In genomic region chr1:67479146-67479891, GRCh38 we compare ENCODE assay signal across 9 cellular contexts. TPM values are rescaled to one million over a fixed set of nuclear protein-coding genes. Genes with fewer than 3 reads are reported as not detected.
DNase-seq lines count a peak whose midpoint lies in the region; ATAC-seq and TF ChIP-seq lines count a peak whose summit lies in the region.
"Had no signal": no experiment of that assay in that cellular context is flagged by ENCODE, and none has a peak within 500 bp of the region (broad histone marks: within the 10 kb centered on the region; RNA-seq: fewer than 3 reads in every experiment).

No MANE protein-coding gene starts in this region.

- H3K4me1 Mint-ChIP-seq in WTC11 (peaks cover 12% of the 10 kb centered on the region), endothelial cell (ENCODE audit: unreplicated experiment) (no peaks in the 10 kb centered on the region)

- H3K4me3 ChIP-seq in kidney epithelial cell (ENCODE audit: low read depth, low read length) (no peak overlapping the region), upper lobe of right lung (no peak overlapping the region), coronary artery (no peak overlapping the region)

- DNase-seq in activated naive CD4-positive, alpha-beta T cell treated with anti-CD3 and anti-CD28 coated beads, Interleukin-2, amount 50 U/mL, for 72 hours (ENCODE audit: low spot score in 2 of 2): peak in 1 of 2 donors; percentile 21
- DNase-seq in activated naive CD4-positive, alpha-beta T cell treated with Interleukin-2 at 50 U/mL for 16 hours: no peak
- DNase-seq in WTC11 (ENCODE audit: low spot score): no peak
- peak; percentile 14 for DNase-seq in kidney epithelial cell (ENCODE audit: low read depth)
- no peak for DNase-seq in upper lobe of right lung
- DNase-seq in endothelial cell (ENCODE audit: low spot score): no peak
- DNase-seq in NCI-H82 treated with DMSO at 0.1 percent for 48 hours (lab: John Stamatoyannopoulos, UW; ENCODE audit: unreplicated experiment): no peak
- no peak for DNase-seq in coronary artery (ENCODE audit: low spot score)
- DNase-seq: NCI-H748 treated with DMSO at 0.1 percent for 48 hours had no signal

- intact Hi-C loops in upper lobe of right lung (cut with DNase I): no loop called here

- H3K9me3 ChIP-seq in upper lobe of right lung: no peaks in the 10 kb centered on the region

- H3K4me1 ChIP-seq in upper lobe of right lung: no peaks in the 10 kb centered on the region

- POLR2A ChIA-PET in WTC11 (lab: Charles Lee): interaction anchor here (0.6 kb wide), 1 partner anchor 322 kb away, joined by 5 read pairs; no protein-coding TSS in a partner anchor

- H3K4me3 Mint-ChIP-seq in WTC11 (no peak overlapping the region), endothelial cell (ENCODE audit: unreplicated experiment) (no peak overlapping the region)

- CTCF ChIA-PET in WTC11 (lab: Charles Lee): interaction anchor here (0.5 to 1.5 kb wide), 7 partner anchors 8 to 268 kb away, joined by 3 to 7 read pairs (median 4); no protein-coding TSS in a partner anchor

- H3K9me3 Mint-ChIP-seq in activated naive CD4-positive, alpha-beta T cell treated with anti-CD3 and anti-CD28 coated beads, Interleukin-2, amount 50 U/mL, for 72 hours: no peaks in the 10 kb centered on the region
- H3K9me3 Mint-ChIP-seq in WTC11 (no peaks in the 10 kb centered on the region), endothelial cell (ENCODE audit: unreplicated experiment) (no peaks in the 10 kb centered on the region)

- H3K27ac ChIP-seq in upper lobe of right lung (no peak overlapping the region), coronary artery (no peak overlapping the region)

- H3K27me3 ChIP-seq in kidney epithelial cell (ENCODE audit: control insufficient read depth, insufficient read depth, low read length) (no peaks in the 10 kb centered on the region), upper lobe of right lung (no peaks in the 10 kb centered on the region)

- no peaks in the 10 kb centered on the region for H3K27me3 Mint-ChIP-seq in WTC11 (ENCODE audit: low read depth)
- H3K27me3 Mint-ChIP-seq in endothelial cell (ENCODE audit: unreplicated experiment): no peaks in the 10 kb centered on the region

- no peak for TF ChIP-seq CTCF in WTC11 (IDR thresholded peaks at IDR 0.05)
- TF ChIP-seq CTCF in kidney epithelial cell (IDR thresholded peaks at IDR 0.05; ENCODE audit: insufficient read depth, low read length, poor library complexity, severe bottlenecking): no peak
- TF ChIP-seq CTCF in upper lobe of right lung (IDR thresholded peaks at IDR 0.05): no peak
- no peak for TF ChIP-seq CTCF in endothelial cell (IDR thresholded peaks at IDR 0.05; ENCODE audit: unreplicated experiment)
- TF ChIP-seq CTCF in coronary artery (IDR thresholded peaks at IDR 0.05): no peak

- ATAC-seq in activated naive CD4-positive, alpha-beta T cell treated with anti-CD3 and anti-CD28 coated beads, Interleukin-2, amount 50 U/mL, for 72 hours: peak; percentile 82 to 92
- ATAC-seq in WTC11: no peak; the same call in 1 of the 2 replicates
- ATAC-seq in upper lobe of right lung: peak; percentile 77

- H3K36me3 Mint-ChIP-seq in activated naive CD4-positive, alpha-beta T cell treated with anti-CD3 and anti-CD28 coated beads, Interleukin-2, amount 50 U/mL, for 72 hours: no peaks in the 10 kb centered on the region
- H3K36me3 Mint-ChIP-seq in WTC11: no peaks in the 10 kb centered on the region
- no peaks in the 10 kb centered on the region for H3K36me3 Mint-ChIP-seq in endothelial cell (ENCODE audit: low read depth, unreplicated experiment)

- no peaks in the 10 kb centered on the region for H3K36me3 ChIP-seq in kidney epithelial cell (ENCODE audit: control insufficient read depth, insufficient read depth, low read length)
- no peaks in the 10 kb centered on the region for H3K36me3 ChIP-seq in upper lobe of right lung

- no peak overlapping the region for H3K27ac Mint-ChIP-seq in activated naive CD4-positive, alpha-beta T cell treated with anti-CD3 and anti-CD28 coated beads, Interleukin-2, amount 50 U/mL, for 72 hours
- H3K27ac Mint-ChIP-seq in WTC11 (no peak overlapping the region), endothelial cell (ENCODE audit: unreplicated experiment) (no peak overlapping the region)

TF ChIP-seq in WTC11, 78 proteins besides CTCF, POLR2A, EP300 and RAD21:
- TF ChIP-seq ERG (CRISPR knock-in tag; IDR thresholded peaks at IDR 0.05) (no peak), TP53 (CRISPR knock-in tag; IDR thresholded peaks at IDR 0.05) (no peak), CBFB (CRISPR knock-in tag; IDR thresholded peaks at IDR 0.05; ENCODE audit: low read depth) (no peak), GTF2I (CRISPR knock-in tag; conservative IDR thresholded peaks at IDR 0.05) (no peak), HMGA2 (CRISPR knock-in tag; IDR thresholded peaks at IDR 0.05) (no peak), PRDM15 (CRISPR knock-in tag; IDR thresholded peaks at IDR 0.05) (peak; percentile 92), TCF7 (CRISPR knock-in tag; IDR thresholded peaks at IDR 0.05; ENCODE audit: low read depth) (no peak)
- TF ChIP-seq, protein P1, sequence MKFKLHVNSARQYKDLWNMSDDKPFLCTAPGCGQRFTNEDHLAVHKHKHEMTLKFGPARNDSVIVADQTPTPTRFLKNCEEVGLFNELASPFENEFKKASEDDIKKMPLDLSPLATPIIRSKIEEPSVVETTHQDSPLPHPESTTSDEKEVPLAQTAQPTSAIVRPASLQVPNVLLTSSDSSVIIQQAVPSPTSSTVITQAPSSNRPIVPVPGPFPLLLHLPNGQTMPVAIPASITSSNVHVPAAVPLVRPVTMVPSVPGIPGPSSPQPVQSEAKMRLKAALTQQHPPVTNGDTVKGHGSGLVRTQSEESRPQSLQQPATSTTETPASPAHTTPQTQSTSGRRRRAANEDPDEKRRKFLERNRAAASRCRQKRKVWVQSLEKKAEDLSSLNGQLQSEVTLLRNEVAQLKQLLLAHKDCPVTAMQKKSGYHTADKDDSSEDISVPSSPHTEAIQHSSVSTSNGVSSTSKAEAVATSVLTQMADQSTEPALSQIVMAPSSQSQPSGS (CRISPR knock-in tag; IDR thresholded peaks at IDR 0.05; ENCODE audit: borderline replicate concordance, low read depth): no peak

RNA-seq across cellular contexts. Expression of gene SERBP1, which starts 49.1 kb away (rescaled TPM):
- 100 to 1,000 TPM; 354 to 447 TPM for total RNA-seq in activated naive CD4-positive, alpha-beta T cell treated with anti-CD3 and anti-CD28 coated beads, Interleukin-2, amount 50 U/mL, for 72 hours
- total RNA-seq in WTC11 (2021) (531 to 543 TPM (median 533 TPM) in 3 replicates), kidney epithelial cell (211 and 234 TPM in 2 replicates), upper lobe of right lung (137 TPM), endothelial cell (ENCODE audit: unreplicated experiment) (169 TPM)
